In the genomic region with DNA sequence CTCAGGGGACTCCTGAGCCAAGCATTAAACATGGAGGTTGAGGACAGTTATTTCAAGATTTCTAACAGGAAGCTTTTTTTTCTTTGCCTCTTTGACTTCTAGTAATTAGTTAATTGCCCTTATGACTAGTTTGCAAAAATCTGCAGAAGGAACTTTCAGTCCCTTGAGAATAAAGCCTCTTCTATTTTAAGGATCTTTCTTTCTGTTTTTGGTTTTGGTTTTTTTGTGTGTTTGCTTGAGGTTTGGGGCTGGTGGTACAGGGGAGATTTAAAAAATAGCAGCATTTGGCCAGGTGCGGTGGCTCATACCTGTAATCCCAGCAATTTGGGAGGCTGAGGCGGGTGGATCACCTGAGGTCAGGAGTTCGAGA, we compare ENCODE assay signal across 24 cellular contexts.
DNase-seq lines count a peak whose midpoint lies in the region; ATAC-seq, FAIRE-seq and TF ChIP-seq lines count a peak whose summit lies in the region.
"Had no signal": no experiment of that assay in that cellular context is flagged by ENCODE, and none has a peak within 500 bp of the region (broad histone marks: within the 10 kb centered on the region; RNA-seq: fewer than 3 reads in every experiment).

No MANE protein-coding gene starts in this region.

- TF ChIP-seq CTCF in A673 (conservative IDR thresholded peaks at IDR 0.05; ENCODE audit: low read depth, low read length), result no peak
- no peak for TF ChIP-seq CTCF in HCT116 (IDR thresholded peaks at IDR 0.05 in 2 of 3, conservative IDR thresholded peaks at IDR 0.05 in 1 of 3; ENCODE audit: borderline replicate concordance in 1 of 3, insufficient read depth in 1 of 3, low read depth in 2 of 3, low read length in 2 of 3)
- no peak for TF ChIP-seq CTCF in PC-3 (conservative IDR thresholded peaks at IDR 0.05; ENCODE audit: low read depth, low read length)
- no peak for TF ChIP-seq CTCF in keratinocyte (optimal IDR thresholded peaks at IDR 0.05 in 1 of 3, IDR thresholded peaks at IDR 0.05 in 1 of 3, conservative IDR thresholded peaks at IDR 0.05 in 1 of 3; ENCODE audit: extremely low read depth in 1 of 3, insufficient read depth in 2 of 3, low read length in 3 of 3)

- no peaks in the 10 kb centered on the region for H4K20me1 ChIP-seq in HCT116 (ENCODE audit: insufficient read depth)
- H4K20me1 ChIP-seq in PC-3 (ENCODE audit: low read length), result no peaks in the 10 kb centered on the region
- H4K20me1 ChIP-seq in keratinocyte (ENCODE audit: control insufficient read depth, extremely low read depth, insufficient read depth, low read length), result no peaks in the 10 kb centered on the region

- H3K27ac ChIP-seq in A673 (ENCODE audit: low read depth, low read length, poor library complexity, severe bottlenecking) (no peak overlapping the region), HCT116 (ENCODE audit: low read depth, low read length) (no peak overlapping the region), PC-3 (ENCODE audit: low read length) (peak overlapping the region; percentile 53), keratinocyte (ENCODE audit: control insufficient read depth, insufficient read depth, low read length) (peak overlapping the region; percentile 21)
- H3K27ac ChIP-seq: epithelial cell of prostate had no signal

- TF ChIP-seq RAD21 in HCT116 (IDR thresholded peaks at IDR 0.05; ENCODE audit: low read depth), result no peak

- RAD21 ChIA-PET in HCT116 (lab: Charles Lee; ENCODE audit: low non-redundant PET in 1 of 2, low total read pairs in 2 of 2, uncharacterized antibody in 2 of 2, unreplicated experiment in 2 of 2), result no interaction called here

- H3F3A ChIP-seq in PC-3 (ENCODE audit: low read length, unreplicated experiment), result no peaks in the 10 kb centered on the region

- no peak for FAIRE-seq in keratinocyte (lab: Jason Lieb, UNC)
- FAIRE-seq: bronchial epithelial cell had no signal

- dilution Hi-C loops in keratinocyte (cut with MboI; ENCODE audit: extremely low pct_ligation_motif_present, low sequenced_read_pairs), result no loop called here

- H2AFZ ChIP-seq in HCT116 (ENCODE audit: low read depth, low read length, poor library complexity, severe bottlenecking) (no peak overlapping the region), PC-3 (ENCODE audit: low read length) (peak overlapping the region; percentile 45), keratinocyte (ENCODE audit: control insufficient read depth, low read length) (no peak overlapping the region)

- H3K4me2 ChIP-seq in HCT116 (ENCODE audit: low read length) (peak overlapping the region; percentile 26), PC-3 (ENCODE audit: low read length) (peak overlapping the region; percentile 73), keratinocyte (ENCODE audit: control insufficient read depth, extremely low read depth, insufficient read depth, low read depth, low read length) (peak overlapping the region; percentile 69)
- H3K4me2 ChIP-seq: SK-N-SH had no signal

- H3K36me3 ChIP-seq in A673 (ENCODE audit: insufficient read depth, low read length, poor library complexity, severe bottlenecking), result no peaks in the 10 kb centered on the region
- no peaks in the 10 kb centered on the region for H3K36me3 ChIP-seq in HCT116 (ENCODE audit: control insufficient read depth in 1 of 2, insufficient read depth in 2 of 2, low read length in 2 of 2)
- H3K36me3 ChIP-seq in PC-3 (ENCODE audit: low read depth, low read length), result no peaks in the 10 kb centered on the region
- H3K36me3 ChIP-seq in keratinocyte (ENCODE audit: control insufficient read depth in 2 of 2, extremely low read depth in 1 of 2, insufficient read depth in 2 of 2, low read length in 2 of 2), result no peaks in the 10 kb centered on the region
- H3K36me3 ChIP-seq: BE2C, HAP-1, MG63 had no signal

- POLR2A ChIA-PET in A673 (lab: Charles Lee; ENCODE audit: low non-redundant PET) (no interaction called here), HCT116 (lab: Charles Lee) (no interaction called here), PC-3 (lab: Charles Lee; ENCODE audit: unreplicated experiment) (no interaction called here)

- no peaks in the 10 kb centered on the region for H3K9me1 ChIP-seq in keratinocyte (ENCODE audit: control insufficient read depth, extremely low read depth, insufficient read depth, low read length)

- H3K4me1 ChIP-seq in A673 (ENCODE audit: insufficient read depth, low read length, poor library complexity, severe bottlenecking) (no peaks in the 10 kb centered on the region), HCT116 (ENCODE audit: control insufficient read depth in 1 of 2, insufficient read depth in 2 of 2, low read length in 2 of 2) (peaks cover 0 to 13% of the 10 kb centered on the region in 2 experiments; a peak in 2 of 4 replicates), PC-3 (ENCODE audit: insufficient read depth, low read length) (peaks cover 24% of the 10 kb centered on the region), keratinocyte (ENCODE audit: control insufficient read depth, extremely low read depth, insufficient read depth, low read length) (peaks cover 25% of the 10 kb centered on the region)
- H3K4me1 ChIP-seq: BE2C had no signal

- H3K9ac ChIP-seq in HCT116 (ENCODE audit: low read length), result no peak overlapping the region
- peak overlapping the region; percentile 9; the same call in 1 of the 2 replicates for H3K9ac ChIP-seq in PC-3 (ENCODE audit: low read length)
- peak overlapping the region; percentile 22 for H3K9ac ChIP-seq in keratinocyte (ENCODE audit: control insufficient read depth, extremely low read depth, insufficient read depth, low read length)
- H3K9ac ChIP-seq: SK-N-SH had no signal

- intact Hi-C loops in A673 (cut with micrococcal nuclease; ENCODE audit: unreplicated experiment) (no loop called here), HCT116 (cut with micrococcal nuclease) (no loop called here), PC-3 (cut with micrococcal nuclease) (no loop called here)

- no peak overlapping the region for H3K4me3 ChIP-seq in A673 (ENCODE audit: low read depth, low read length, poor library complexity, severe bottlenecking)
- H3K4me3 ChIP-seq in HCT116 (replicated peaks in 1 of 2; ENCODE audit: low read depth in 1 of 2, low read length in 2 of 2), result no peak overlapping the region
- peak overlapping the region; percentile 38; the same call in 1 of the 2 replicates for H3K4me3 ChIP-seq in PC-3 (ENCODE audit: low read length)
- peak overlapping the region in 1 of 3 experiments; percentile 19 for H3K4me3 ChIP-seq in keratinocyte (ENCODE audit: control insufficient read depth in 2 of 3, extremely low read depth in 1 of 3, insufficient read depth in 2 of 3, low read depth in 1 of 3, low read length in 3 of 3)
- H3K4me3 ChIP-seq: HAP-1, MG63 had no signal

- DNase-seq in A673 (ENCODE audit: low spot score) (peak; percentile 27), HCT116 (ENCODE audit: low read depth, low spot score) (no peak), PC-3 (no peak), keratinocyte (ENCODE audit: low read depth, low spot score) (no peak), NAMALWA (ENCODE audit: low spot score) (no peak), GM03348 (ENCODE audit: low spot score) (no peak), SHP77 treated with DMSO at 0.1 percent for 48 hours (lab: John Stamatoyannopoulos, UW) (no peak), NCI-H524 (lab: John Stamatoyannopoulos, UW) (no peak)
- DNase-seq: activated B cell treated with CpG ODN at 0.5 μM for 24 hours; activated CD4-positive, alpha-beta memory T cell treated with anti-CD3 and anti-CD28 coated beads, Interleukin-2, amount 10 ng/mL, durations not matched to agents 7 days and 5 days; activated naive CD4-positive, alpha-beta T cell; activated T-cell treated with anti-CD3 and anti-CD28 coated beads, Interleukin-2, amount 50 U/mL, for 1 hour; BE2C; foreskin melanocyte; MG63; NCI-H1694 treated with DMSO at 0.1 percent for 48 hours; NCI-H2227 treated with DMSO at 0.1 percent for 48 hours; posterior cingulate gyrus; SK-N-SH had no signal

- no peaks in the 10 kb centered on the region for H3K9me2 ChIP-seq in HCT116 (ENCODE audit: insufficient read depth)
- H3K9me2 ChIP-seq in PC-3 (replicated peaks; ENCODE audit: low read length), result no peaks in the 10 kb centered on the region
- H3K9me2 ChIP-seq: SK-N-SH had no signal

- H3K9me3 ChIP-seq in A673 (ENCODE audit: low read depth, low read length, poor library complexity, severe bottlenecking) (no peaks in the 10 kb centered on the region), HCT116 (ENCODE audit: control insufficient read depth in 1 of 2, insufficient read depth in 1 of 2, low read depth in 1 of 2, low read length in 2 of 2) (no peaks in the 10 kb centered on the region), PC-3 (ENCODE audit: low read length) (no peaks in the 10 kb centered on the region), keratinocyte (ENCODE audit: control insufficient read depth, low read depth, low read length) (no peaks in the 10 kb centered on the region)
- H3K9me3 ChIP-seq: BE2C, HAP-1, MG63, SK-N-SH had no signal

- H3K79me2 ChIP-seq in HCT116 (ENCODE audit: insufficient read depth, low read length) (no peaks in the 10 kb centered on the region), PC-3 (ENCODE audit: low read length) (no peaks in the 10 kb centered on the region), keratinocyte (ENCODE audit: control insufficient read depth, insufficient read depth, low read length) (no peaks in the 10 kb centered on the region)

- BruUV-seq in A673 (replicated peaks; lab: Mats Ljungman, UMichigan) (no TSS peak), HCT116 (replicated peaks; lab: Mats Ljungman, UMichigan) (no TSS peak), PC-3 (replicated peaks; lab: Mats Ljungman, UMichigan) (no TSS peak)

- ATAC-seq in HCT116 (no peak), PC-3 (no peak)
- ATAC-seq: natural killer cell treated with Interleukin-12 subunit alpha and Interleukin-12 subunit beta and Interleukin-15 and Interleukin-18, amount 100 ng/mL, for 72 hours; sciatic nerve had no signal

- CTCF ChIA-PET in A673 (lab: Charles Lee) (no interaction called here), HCT116 (lab: Charles Lee) (interaction anchor here (1.0 kb wide), 1 partner anchor 33 kb away, joined by 3 read pairs; no protein-coding TSS in a partner anchor), PC-3 (lab: Charles Lee) (no interaction called here)

- peaks cover 7% of the 10 kb centered on the region for H3K27me3 ChIP-seq in A673 (replicated peaks; ENCODE audit: insufficient read depth, low read depth, low read length, poor library complexity)
- H3K27me3 ChIP-seq in HCT116 (ENCODE audit: insufficient read depth, low read length), result no peaks in the 10 kb centered on the region
- H3K27me3 ChIP-seq in PC-3 (ENCODE audit: low read length), result no peaks in the 10 kb centered on the region
- no peaks in the 10 kb centered on the region for H3K27me3 ChIP-seq in keratinocyte (ENCODE audit: control insufficient read depth, extremely low read depth, insufficient read depth, low read length)
- H3K27me3 ChIP-seq: BE2C, MG63 had no signal

- no peak for TF ChIP-seq POLR2A in HCT116 (IDR thresholded peaks at IDR 0.05; ENCODE audit: borderline replicate concordance, extremely low read depth, insufficient read depth, insufficient read length)

TF ChIP-seq in HCT116, 20 proteins besides CTCF, POLR2A, EP300 and RAD21:
- no peak for TF ChIP-seq JUND (IDR thresholded peaks at IDR 0.05)

Comparison
In these comparisons a context has a peak if more than half of its experiments do, and no peak if none do; other contexts are left out.
1. H3K27ac ChIP-seq: peak in PC-3 (single experiment) and keratinocyte (single experiment); none in A673 (single experiment) and HCT116 (single experiment).
2. Peak in every context shown above with its lines, with median percentiles within 50 percentile points of each other: H3K4me2 ChIP-seq.